In the genomic region with DNA sequence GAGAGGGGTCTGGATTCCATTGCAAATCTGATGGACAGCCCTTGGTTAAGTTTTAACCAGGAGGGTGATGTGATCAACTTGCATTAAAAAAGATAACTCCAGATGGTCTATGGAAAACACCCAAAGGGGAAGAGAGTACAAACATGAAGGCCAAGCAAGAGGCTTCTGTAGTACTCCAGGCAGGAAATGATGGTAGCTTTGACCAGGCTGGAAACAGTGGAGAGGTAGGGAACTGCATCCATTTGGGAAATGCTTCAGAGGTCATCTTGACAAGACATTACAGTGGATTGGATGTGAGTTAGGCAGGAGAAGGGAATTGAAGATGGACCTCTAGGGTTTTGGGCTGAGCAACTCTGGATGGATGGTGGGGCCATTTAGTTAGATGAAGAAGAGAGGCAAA, we compare ENCODE assay signal across 1 cellular context.
TF ChIP-seq lines count a peak whose summit lies in the region.

No MANE protein-coding gene starts in this region.

TF ChIP-seq in HCT116, 20 proteins besides CTCF, POLR2A, EP300 and RAD21 (continued from another document):
- TF ChIP-seq SRF (IDR thresholded peaks at IDR 0.05; ENCODE audit: low read depth) (no peak), CBX3 (IDR thresholded peaks at IDR 0.05; ENCODE audit: low read depth) (no peak), JUND (IDR thresholded peaks at IDR 0.05) (no peak)
